Comparison of ENCODE assay signal across 8 cellular contexts in genomic region chr19:48290341-48290922, GRCh38. TPM values are rescaled to one million over a fixed set of nuclear protein-coding genes. Genes with fewer than 3 reads are reported as not detected.
DNase-seq lines count a peak whose midpoint lies in the region; ATAC-seq and TF ChIP-seq lines count a peak whose summit lies in the region.

No MANE protein-coding gene starts in this region.

- H3K9ac ChIP-seq in ES-I3 (ENCODE audit: low read depth, low read length), result peak overlapping the region; percentile 60

- TF ChIP-seq POLR2A in esophagus muscularis mucosa (IDR thresholded peaks at IDR 0.05; ENCODE audit: low read depth), result no peak
- TF ChIP-seq POLR2A in body of pancreas (IDR thresholded peaks at IDR 0.05), result no peak

- TF ChIP-seq CTCF in esophagus muscularis mucosa (IDR thresholded peaks at IDR 0.05) (no peak), omental fat pad (IDR thresholded peaks at IDR 0.05) (no peak), body of pancreas (IDR thresholded peaks at IDR 0.05) (no peak)

- ATAC-seq in omental fat pad (ENCODE audit: low FRiP score) (peak; percentile 66), body of pancreas (no peak), GM19452 (IDR thresholded peaks at IDR 0.05; ENCODE audit: unreplicated experiment) (no peak), GM18868 (IDR thresholded peaks at IDR 0.05; ENCODE audit: unreplicated experiment) (no peak)

- no peak for TF ChIP-seq EP300 in esophagus muscularis mucosa (IDR thresholded peaks at IDR 0.05)

- H3K27ac ChIP-seq in esophagus muscularis mucosa (replicated peaks in 1 of 4) (no peak overlapping the region), body of pancreas (no peak overlapping the region)

- 26% methylated on average over 12 of the region's 17 CpGs for WGBS in esophagus muscularis mucosa
- 15% methylated on average over 16 to 17 of the region's 17 CpGs for WGBS in body of pancreas, 2 donors

- H3K36me3 ChIP-seq in ES-I3 (ENCODE audit: insufficient read depth, low read length) (peaks cover 18% of the 10 kb centered on the region), esophagus muscularis mucosa (peaks cover 0 to 9% (median 0%) of the 10 kb centered on the region in 4 donors), body of pancreas (replicated peaks in 1 of 2; ENCODE audit: insufficient read depth in 1 of 2, low read depth in 2 of 2) (no peaks in the 10 kb centered on the region)

- H3K9me3 ChIP-seq in ES-I3 (ENCODE audit: control insufficient read depth, insufficient read depth, low read length), result peaks cover 13% of the 10 kb centered on the region; the same call in 1 of the 2 replicates
- H3K9me3 ChIP-seq in esophagus muscularis mucosa, result peaks cover 0 to 10% (median 4%) of the 10 kb centered on the region in 4 donors
- H3K9me3 ChIP-seq in body of pancreas, result no peaks in the 10 kb centered on the region

- intact Hi-C loops in esophagus muscularis mucosa (cut with DNase I) (no loop called here), body of pancreas (cut with DNase I) (no loop called here), posterior vena cava (cut with DNase I) (no loop called here)

- H3K27me3 ChIP-seq in esophagus muscularis mucosa (peaks cover 0 to 38% (median 0%) of the 10 kb centered on the region in 4 donors), body of pancreas (no peaks in the 10 kb centered on the region)

- no peaks in the 10 kb centered on the region for H3K4me1 ChIP-seq in ES-I3 (ENCODE audit: insufficient read depth, low read length)
- H3K4me1 ChIP-seq in esophagus muscularis mucosa, result peaks cover 8 to 18% (median 17%) of the 10 kb centered on the region in 4 donors
- peaks cover 11% of the 10 kb centered on the region for H3K4me1 ChIP-seq in body of pancreas

- DNase-seq in RKO (ENCODE audit: low spot score), result peak; percentile 81
- no peak for DNase-seq in esophagus muscularis mucosa (ENCODE audit: extremely low spot score)
- DNase-seq in omental fat pad (ENCODE audit: low spot score), result no peak
- DNase-seq in body of pancreas, result no peak
- no peak for DNase-seq in posterior vena cava (ENCODE audit: low spot score)

- H3K4me3 ChIP-seq in esophagus muscularis mucosa, result peak overlapping the region; percentile 41 to 58 (median 46)
- no peak overlapping the region for H3K4me3 ChIP-seq in body of pancreas

RNA-seq across cellular contexts. Expression of gene ZNF114, which starts 20.6 kb away (rescaled TPM):
- total RNA-seq in esophagus muscularis mucosa (under 1 TPM in 2 of 4 donors, not detected in 2; 0.26 to 0.46 TPM), omental fat pad (under 1 TPM in 1 of 4 donors, not detected in 3; 0.47 TPM), body of pancreas (under 1 TPM in 1 of 2 donors, not detected in 1; 0.26 TPM), posterior vena cava (under 1 TPM; 0.37 to 0.38 TPM)

RNA-seq across cellular contexts. Expression of gene CARD8, which starts 34.7 kb away (rescaled TPM):
- total RNA-seq in esophagus muscularis mucosa, result 10 to 100 TPM; 17.7 to 22.3 (median 20.9) TPM
- 100 to 1,000 TPM in 1 of 4 donors, 10 to 100 TPM in 3; 28.3 to 144 (median 46.6) TPM for total RNA-seq in omental fat pad
- total RNA-seq in body of pancreas, result 10 to 100 TPM; 23.7 to 24.4 TPM
- total RNA-seq in posterior vena cava, result 10 to 100 TPM; 44.0 to 54.2 TPM

RNA-seq across cellular contexts. Expression of gene EMP3, which starts 34.9 kb away (rescaled TPM):
- total RNA-seq in esophagus muscularis mucosa (100 to 1,000 TPM in 1 of 4 donors, 10 to 100 TPM in 3; 54.8 to 115 (median 59.6) TPM), omental fat pad (100 to 1,000 TPM in 1 of 4 donors, 10 to 100 TPM in 3; 48.6 to 173 (median 58.9) TPM), body of pancreas (1 to 10 TPM; 2.6 to 7.0 TPM), posterior vena cava (100 to 1,000 TPM; 120 to 297 TPM)

Comparison
In these comparisons a context has a peak if more than half of its experiments do, and no peak if none do; other contexts are left out.
1. H3K4me3 ChIP-seq: peak in esophagus muscularis mucosa (4 of 4); none in body of pancreas (0 of 2).
2. RNA of gene EMP3, which starts 34.9 kb away (total RNA-seq): 120 to 297 TPM in posterior vena cava, 48.6 to 173 TPM in omental fat pad and 54.8 to 115 TPM in esophagus muscularis mucosa; 2.6 to 7.0 TPM in body of pancreas; every median in the first group is over 4 times any median in the second.